Comparison of ENCODE assay signal across 26 cellular contexts in genomic region chr4:184126800-184127199, GRCh38.
"Had no signal": no experiment of that assay in that cellular context is flagged by ENCODE, and none has a peak within 500 bp of the region (broad histone marks: within the 10 kb centered on the region; RNA-seq: fewer than 3 reads in every experiment).

No MANE protein-coding gene starts in this region.

- ATAC-seq: effector memory CD8-positive, alpha-beta T cell; esophagus mucosa; foreskin keratinocyte; gastrocnemius medialis; gastroesophageal sphincter; heart left ventricle; heart right ventricle had no signal

- H3K27me3 ChIP-seq: colonic mucosa, esophagus muscularis mucosa, esophagus squamous epithelium, foreskin keratinocyte, gastrocnemius medialis, gastroesophageal sphincter, heart left ventricle had no signal

- H3K9me3 ChIP-seq: colonic mucosa, esophagus squamous epithelium, gastrocnemius medialis had no signal

- DNase-seq: colonic mucosa; cortex of kidney; dermis blood vessel endothelial cell; dorsolateral prefrontal cortex; effector CD4-positive, alpha-beta T cell; effector CD8-positive, alpha-beta T cell; effector memory CD4-positive, alpha-beta T cell; effector memory CD8-positive, alpha-beta T cell; endodermal cell; erythroblast; esophagus squamous epithelium; foreskin fibroblast; foreskin keratinocyte; foreskin melanocyte; gastrocnemius medialis; glutamatergic neuron; head of caudate nucleus; heart left ventricle; heart right ventricle had no signal

- FAIRE-seq: endothelial cell of umbilical vein had no signal

- H3K4me1 ChIP-seq: colonic mucosa, esophagus muscularis mucosa, esophagus squamous epithelium, foreskin keratinocyte, gastrocnemius medialis, gastroesophageal sphincter, heart left ventricle, heart right ventricle had no signal

- H3K27ac Mint-ChIP-seq: dendritic cell treated with granulocyte-macrophage colony-stimulating factor and Interleukin-4, amounts not matched to agents 40 ng/mL and 50 ng/mL, for 4 days; effector memory CD8-positive, alpha-beta T cell; endodermal cell had no signal

- H3K4me1 Mint-ChIP-seq: endodermal cell had no signal

- H3K27ac ChIP-seq: colonic mucosa, coronary artery, dorsolateral prefrontal cortex, epithelial cell of prostate, esophagus muscularis mucosa, esophagus squamous epithelium, foreskin keratinocyte, gastrocnemius medialis, gastroesophageal sphincter, heart left ventricle, heart right ventricle had no signal

- H3K9me3 Mint-ChIP-seq: dendritic cell treated with granulocyte-macrophage colony-stimulating factor and Interleukin-4, amounts not matched to agents 40 ng/mL and 50 ng/mL, for 4 days; effector memory CD8-positive, alpha-beta T cell had no signal

- H3K36me3 ChIP-seq: colonic mucosa, esophagus muscularis mucosa, esophagus squamous epithelium, gastrocnemius medialis, gastroesophageal sphincter, heart left ventricle, heart right ventricle had no signal

- H3K4me3 Mint-ChIP-seq: dendritic cell treated with granulocyte-macrophage colony-stimulating factor and Interleukin-4, amounts not matched to agents 40 ng/mL and 50 ng/mL, for 4 days; effector memory CD8-positive, alpha-beta T cell; endodermal cell had no signal

- H3K4me3 ChIP-seq: colonic mucosa, coronary artery, dorsolateral prefrontal cortex, esophagus muscularis mucosa, esophagus squamous epithelium, gastrocnemius medialis, gastroesophageal sphincter, heart left ventricle, heart right ventricle had no signal
